Comparison of ENCODE assay signal across 1 cellular context in the genomic region with DNA sequence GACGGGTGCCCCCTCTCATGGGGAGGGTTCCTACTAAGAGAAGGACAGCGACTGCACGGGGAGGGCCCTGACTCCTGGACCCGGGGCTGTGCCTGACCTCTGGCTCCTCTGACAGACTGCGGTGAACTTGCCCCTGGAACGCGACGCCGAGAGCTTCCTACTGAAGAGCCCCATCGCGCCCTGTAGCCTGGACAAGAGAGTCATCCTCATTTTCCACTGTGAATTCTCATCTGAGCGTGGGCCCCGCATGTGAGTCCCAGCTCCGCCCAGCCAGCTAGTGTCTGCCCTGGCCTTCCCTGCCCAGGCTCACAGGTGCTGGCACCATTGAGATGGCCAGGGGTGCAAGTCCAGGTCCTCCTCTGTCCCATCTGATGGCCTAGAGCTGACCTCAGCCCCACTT.
TF ChIP-seq lines count a peak whose summit lies in the region.

No MANE protein-coding gene starts in this region.

TF ChIP-seq in IMR-90, 13 proteins besides CTCF, POLR2A, EP300 and RAD21:
- TF ChIP-seq FOS (IDR thresholded peaks at IDR 0.05; ENCODE audit: low read depth, low read length) (no peak), NFE2L2 (IDR thresholded peaks at IDR 0.05; ENCODE audit: low read depth, low read length) (no peak), RCOR1 (IDR thresholded peaks at IDR 0.05; ENCODE audit: insufficient replicate concordance, low read length) (no peak), MAFK (IDR thresholded peaks at IDR 0.05; ENCODE audit: low read depth, low read length) (no peak), MAZ (IDR thresholded peaks at IDR 0.05; ENCODE audit: borderline replicate concordance, low read depth, low read length) (no peak), CHD1 (IDR thresholded peaks at IDR 0.05; ENCODE audit: low read depth, low read length) (no peak)
TF ChIP-seq in IMR-90: peak in this region for 0.
